1 cellular context compared by ENCODE assay signal in genomic region chr17:51251010-51251409, GRCh38.
TF ChIP-seq lines count a peak whose summit lies in the region.

No MANE protein-coding gene starts in this region.

TF ChIP-seq in SK-N-SH, 30 proteins besides CTCF, POLR2A, EP300 and RAD21 (continued from another document):
- no peak for TF ChIP-seq USF2 (IDR thresholded peaks at IDR 0.05; ENCODE audit: borderline replicate concordance, low read depth, low read length)
- no peak for TF ChIP-seq FOXJ3 (CRISPR knock-in tag; IDR thresholded peaks at IDR 0.05)
- no peak for TF ChIP-seq YY1 (IDR thresholded peaks at IDR 0.05; ENCODE audit: low read depth)
- TF ChIP-seq MXI1 (IDR thresholded peaks at IDR 0.05; ENCODE audit: low read depth, low read length): no peak
- TF ChIP-seq RXRA (IDR thresholded peaks at IDR 0.05; ENCODE audit: borderline replicate concordance, low read depth): no peak
- TF ChIP-seq PBX3 (IDR thresholded peaks at IDR 0.05): 0 out of 2 replicates have a peak, but pooled peaks have one; percentile 4
- 0 out of 2 replicates have a peak, but pooled peaks have one; percentile 6 for TF ChIP-seq TCF12 (IDR thresholded peaks at IDR 0.05)
- TF ChIP-seq IRF3 (IDR thresholded peaks at IDR 0.05; ENCODE audit: low read depth, low read length): no peak
- TF ChIP-seq SMC3 (IDR thresholded peaks at IDR 0.05; ENCODE audit: low read depth, low read length): no peak
